In the genomic region with DNA sequence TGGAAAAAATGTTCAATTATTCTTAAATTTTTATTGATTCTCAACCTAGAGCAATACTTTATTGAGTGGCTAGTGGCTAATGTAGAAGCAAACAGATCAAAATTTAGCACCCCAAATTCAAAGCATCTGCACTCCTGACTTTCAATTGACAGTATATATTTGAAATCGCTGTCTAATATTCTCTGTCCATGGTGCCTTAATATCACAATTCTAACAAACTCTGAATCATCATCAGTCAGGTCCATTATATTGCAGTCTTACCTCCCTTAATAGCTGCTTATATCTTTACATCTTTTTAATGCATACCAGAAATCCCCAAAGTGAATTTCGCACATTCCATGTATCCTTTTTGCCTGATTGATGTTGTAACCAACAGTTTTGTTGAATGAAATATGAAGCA, we compare ENCODE assay signal across 1 cellular context.
A peak's percentile ranks its signal among the peaks of the same experiment; 100 is the strongest.
TF ChIP-seq lines count a peak whose summit lies in the region.

No MANE protein-coding gene starts in this region.

TF ChIP-seq in HEK293, 187 proteins besides CTCF, POLR2A, EP300 and RAD21:
- peak; percentile 72 for TF ChIP-seq REST (tag by site-specific recombination; IDR thresholded peaks at IDR 0.05)
- TF ChIP-seq, protein P1, sequence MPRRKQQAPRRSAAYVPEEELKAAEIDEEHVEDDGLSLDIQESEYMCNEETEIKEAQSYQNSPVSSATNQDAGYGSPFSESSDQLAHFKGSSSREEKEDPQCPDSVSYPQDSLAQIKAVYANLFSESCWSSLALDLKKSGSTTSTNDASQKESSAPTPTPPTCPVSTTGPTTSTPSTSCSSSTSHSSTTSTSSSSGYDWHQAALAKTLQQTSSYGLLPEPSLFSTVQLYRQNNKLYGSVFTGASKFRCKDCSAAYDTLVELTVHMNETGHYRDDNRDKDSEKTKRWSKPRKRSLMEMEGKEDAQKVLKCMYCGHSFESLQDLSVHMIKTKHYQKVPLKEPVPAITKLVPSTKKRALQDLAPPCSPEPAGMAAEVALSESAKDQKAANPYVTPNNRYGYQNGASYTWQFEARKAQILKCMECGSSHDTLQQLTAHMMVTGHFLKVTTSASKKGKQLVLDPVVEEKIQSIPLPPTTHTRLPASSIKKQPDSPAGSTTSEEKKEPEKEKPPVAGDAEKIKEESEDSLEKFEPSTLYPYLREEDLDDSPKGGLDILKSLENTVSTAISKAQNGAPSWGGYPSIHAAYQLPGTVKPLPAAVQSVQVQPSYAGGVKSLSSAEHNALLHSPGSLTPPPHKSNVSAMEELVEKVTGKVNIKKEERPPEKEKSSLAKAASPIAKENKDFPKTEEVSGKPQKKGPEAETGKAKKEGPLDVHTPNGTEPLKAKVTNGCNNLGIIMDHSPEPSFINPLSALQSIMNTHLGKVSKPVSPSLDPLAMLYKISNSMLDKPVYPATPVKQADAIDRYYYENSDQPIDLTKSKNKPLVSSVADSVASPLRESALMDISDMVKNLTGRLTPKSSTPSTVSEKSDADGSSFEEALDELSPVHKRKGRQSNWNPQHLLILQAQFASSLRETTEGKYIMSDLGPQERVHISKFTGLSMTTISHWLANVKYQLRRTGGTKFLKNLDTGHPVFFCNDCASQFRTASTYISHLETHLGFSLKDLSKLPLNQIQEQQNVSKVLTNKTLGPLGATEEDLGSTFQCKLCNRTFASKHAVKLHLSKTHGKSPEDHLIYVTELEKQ (tag by site-specific recombination; IDR thresholded peaks at IDR 0.05; ENCODE audit: borderline replicate concordance) = no peak
